In the genomic region with DNA sequence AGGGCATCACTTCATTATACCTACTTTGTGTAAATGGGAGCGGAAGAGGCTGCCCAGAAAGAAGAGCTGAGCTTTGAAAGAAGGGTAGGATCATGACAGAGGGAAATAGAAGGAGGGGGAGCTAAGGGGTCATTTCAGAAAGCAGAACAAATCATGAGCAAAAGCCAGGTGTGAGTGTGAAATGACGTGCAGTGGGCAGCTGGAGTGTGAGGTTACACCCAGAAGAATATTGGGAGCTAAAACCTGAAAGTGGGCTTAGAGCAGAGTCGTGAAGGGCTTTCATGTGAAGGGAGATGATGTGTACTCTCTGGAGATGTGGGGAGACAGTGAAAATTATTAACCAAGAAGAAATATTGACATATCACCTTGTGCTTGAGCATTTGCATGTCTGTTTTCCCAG, we compare ENCODE assay signal across 20 cellular contexts.
"Had no signal": no experiment of that assay in that cellular context is flagged by ENCODE, and none has a peak within 500 bp of the region (broad histone marks: within the 10 kb centered on the region; RNA-seq: fewer than 3 reads in every experiment).

No MANE protein-coding gene starts in this region.

- ATAC-seq: mucosa of descending colon; naive thymus-derived CD4-positive, alpha-beta T cell; natural killer cell treated with Interleukin-12 subunit alpha and Interleukin-12 subunit beta and Interleukin-15 and Interleukin-18, amount 100 ng/mL, for 72 hours; right lobe of liver; stimulated activated naive B cell treated with anti-CD40 and anti-IgM and Interleukin-4, amounts not matched to agents 10 μg/mL and 1 μg/mL and 100 μg/mL, for 72 hours; stimulated activated naive CD8-positive, alpha-beta T cell treated with anti-CD3 and anti-CD28 coated beads, Interleukin-15, Interleukin-2, amounts not matched to agents 100 U/mL and 50 U/mL, for 24 hours had no signal

- H3K4me3 ChIP-seq: left ventricle myocardium inferior, lung, mucosa of descending colon, ovary, right atrium auricular region, right lobe of liver, smooth muscle cell, stomach, testis, thyroid gland, transverse colon, upper lobe of left lung had no signal

- H3K27ac ChIP-seq: left ventricle myocardium inferior, ovary, right atrium auricular region, right lobe of liver, stomach, testis, thyroid gland, transverse colon, upper lobe of left lung had no signal

- H3K4me2 ChIP-seq: smooth muscle cell had no signal

- DNase-seq: islet precursor cell; left ventricle myocardium inferior; midbrain; mucosa of descending colon; naive thymus-derived CD4-positive, alpha-beta T cell; ovary; right lobe of liver; stimulated activated CD4-positive, alpha-beta T cell treated with anti-CD3 and anti-CD28 coated beads, Interleukin-1b, Interleukin-23, amount 100 ng/mL, for 48 hours; stimulated activated CD4-positive, alpha-beta T cell treated with anti-CD3 and anti-CD28 coated beads, Interleukin-2, amount 100 ng/mL, for 48 hours; stimulated activated naive B cell treated with anti-CD40 and anti-IgM and Interleukin-4, amounts not matched to agents 10 μg/mL and 1 μg/mL and 100 μg/mL, for 72 hours; stimulated activated naive CD8-positive, alpha-beta T cell treated with anti-CD3 and anti-CD28 coated beads, Interleukin-15, Interleukin-2, amounts not matched to agents 100 U/mL and 50 U/mL, for 24 hours; stomach; testis; thyroid gland; transverse colon; upper lobe of left lung had no signal

- H3K27me3 ChIP-seq: ovary, right atrium auricular region, right lobe of liver, stomach, testis, thyroid gland, transverse colon, upper lobe of left lung had no signal

- H3K4me1 ChIP-seq: left ventricle myocardium inferior, right atrium auricular region, right lobe of liver, stomach, testis, thyroid gland, transverse colon, upper lobe of left lung had no signal

- H3K36me3 ChIP-seq: left ventricle myocardium inferior, ovary, right atrium auricular region, right lobe of liver, stomach, thyroid gland, transverse colon, upper lobe of left lung had no signal

- H3K9me3 ChIP-seq: mucosa of descending colon, ovary, right atrium auricular region, right lobe of liver, testis, thyroid gland, transverse colon, upper lobe of left lung had no signal
